17 cellular contexts compared by ENCODE assay signal in genomic region chr4:124530464-124531077, GRCh38.
DNase-seq lines count a peak whose midpoint lies in the region; ATAC-seq, FAIRE-seq and TF ChIP-seq lines count a peak whose summit lies in the region.
"Had no signal": no experiment of that assay in that cellular context is flagged by ENCODE, and none has a peak within 500 bp of the region (broad histone marks: within the 10 kb centered on the region; RNA-seq: fewer than 3 reads in every experiment).

No MANE protein-coding gene starts in this region.

- H3K36me3 ChIP-seq in mucosa of descending colon (ENCODE audit: low read depth), result no peaks in the 10 kb centered on the region
- H3K36me3 ChIP-seq: lower lobe of right lung, tibial artery had no signal

- no peak for FAIRE-seq in GM12891 (lab: Jason Lieb, UNC)
- FAIRE-seq: endothelial cell of umbilical vein had no signal

- ATAC-seq in mucosa of descending colon, result peak; percentile 70
- ATAC-seq in HG02981 (IDR thresholded peaks at IDR 0.05; ENCODE audit: unreplicated experiment), result no peak
- ATAC-seq: lower lobe of right lung, sciatic nerve had no signal

- H3K9me3 ChIP-seq in mucosa of descending colon, result no peaks in the 10 kb centered on the region
- H3K9me3 ChIP-seq: lower lobe of right lung, tibial artery had no signal

- no peak for TF ChIP-seq POLR2A in GM12891 (IDR thresholded peaks at IDR 0.05; ENCODE audit: low read depth, low read length)

- DNase-seq in EH (ENCODE audit: low read depth) (peak; percentile 15), M059J (ENCODE audit: low read depth) (peak; percentile 40), epithelial cell of proximal tubule (ENCODE audit: low read depth) (peak; percentile 7), mucosa of descending colon (no peak), DMS114 treated with DMSO at 0.1 percent for 48 hours (lab: John Stamatoyannopoulos, UW; ENCODE audit: unreplicated experiment) (no peak), GM12891 (ENCODE audit: insufficient read length, low spot score) (no peak), NCI-H1694 (lab: John Stamatoyannopoulos, UW) (no peak)
- DNase-seq: AML-193; glutamatergic neuron; lower lobe of right lung; NCI-H2029; NCI-H446 treated with DMSO at 0.1 percent for 48 hours; stimulated activated naive CD4-positive, alpha-beta T cell treated with Interleukin-2 at 50 U/mL for 16 hours; tibial artery had no signal

- H3K4me1 ChIP-seq in mucosa of descending colon (ENCODE audit: low read depth), result no peaks in the 10 kb centered on the region
- H3K4me1 ChIP-seq: lower lobe of right lung had no signal

- intact Hi-C loops in mucosa of descending colon (cut with DNase I, micrococcal nuclease), result no loop called here

- TF ChIP-seq CTCF in epithelial cell of proximal tubule (conservative IDR thresholded peaks at IDR 0.05; ENCODE audit: low read depth, low read length) (no peak), mucosa of descending colon (IDR thresholded peaks at IDR 0.05) (no peak)

- H3K4me3 ChIP-seq in epithelial cell of proximal tubule (ENCODE audit: low read depth, low read length) (no peak overlapping the region), mucosa of descending colon (no peak overlapping the region)
- H3K4me3 ChIP-seq: lower lobe of right lung, tibial artery had no signal

TF ChIP-seq in GM12891, 5 proteins besides CTCF, POLR2A, EP300 and RAD21:
- TF ChIP-seq PAX5 (IDR thresholded peaks at IDR 0.05; ENCODE audit: insufficient read depth, low read length, severe bottlenecking) (no peak), POLR2AphosphoS5 (IDR thresholded peaks at IDR 0.05; ENCODE audit: low read depth, low read length) (no peak), POU2F2 (IDR thresholded peaks at IDR 0.05; ENCODE audit: low read depth, low read length) (no peak), SPI1 (IDR thresholded peaks at IDR 0.05; ENCODE audit: low read depth, low read length) (no peak), TAF1 (IDR thresholded peaks at IDR 0.05; ENCODE audit: low read depth, low read length) (no peak)

Comparison
In these comparisons a context has a peak if more than half of its experiments do, and no peak if none do; other contexts are left out.
1. DNase-seq: peak in EH (single experiment), M059J (single experiment) and epithelial cell of proximal tubule (single experiment); none in mucosa of descending colon (0 of 3), DMS114 treated with DMSO at 0.1 percent for 48 hours (single experiment), GM12891 (single experiment) and NCI-H1694 (single experiment).